26 cellular contexts compared by ENCODE assay signal in genomic region chr1:25190260-25190659, GRCh38. TPM values are rescaled to one million over a fixed set of nuclear protein-coding genes. Genes with fewer than 3 reads are reported as not detected.
DNase-seq lines count a peak whose midpoint lies in the region; ATAC-seq, FAIRE-seq and TF ChIP-seq lines count a peak whose summit lies in the region.
"Had no signal": no experiment of that assay in that cellular context is flagged by ENCODE, and none has a peak within 500 bp of the region (broad histone marks: within the 10 kb centered on the region; RNA-seq: fewer than 3 reads in every experiment).

No MANE protein-coding gene starts in this region.

- POLR2A ChIA-PET in HEK293 (lab: Yijun Ruan, JAX) = no interaction called here
- POLR2A ChIA-PET in GM12878 (lab: Charles Lee) = interaction anchor here (0.7 kb wide), 1 partner anchor 213 kb away, joined by 4 read pairs; no protein-coding TSS in a partner anchor
- POLR2A ChIA-PET in activated CD4-positive, alpha-beta memory T cell treated with anti-CD3 and anti-CD28 coated beads for 36 hours (lab: Charles Lee) = no interaction called here

- WGBS in GM12878 (ENCODE audit: insufficient coverage, insufficient replicate concordance, low lambda C conversion rate, missing lambda C conversion rate) = 18% methylated on average over 2 of the region's 2 CpGs

- peak; percentile 52 for FAIRE-seq in GM12878 (lab: Jason Lieb, UNC)
- FAIRE-seq: A549, GM12891, GM19239 had no signal

- no peaks in the 10 kb centered on the region for H3K36me3 Mint-ChIP-seq in activated CD4-positive, alpha-beta memory T cell treated with anti-CD3 and anti-CD28 coated beads for 36 hours
- no peaks in the 10 kb centered on the region for H3K36me3 Mint-ChIP-seq in activated CD8-positive, alpha-beta memory T cell treated with anti-CD3 and anti-CD28 coated beads, Interleukin-2, amount 10 ng/mL, durations not matched to agents 7 days and 5 days
- H3K36me3 Mint-ChIP-seq: CD14-positive monocyte; CD4-positive, alpha-beta memory T cell; CD4-positive, CD25-positive, alpha-beta regulatory T cell; CD8-positive, alpha-beta memory T cell had no signal

- in situ Hi-C loops in GM12878 (cut with MboI) = no loop called here

- no peaks in the 10 kb centered on the region for H3K9me3 ChIP-seq in HEK293 (ENCODE audit: control insufficient read depth, insufficient read depth, low read depth, low read length)
- no peaks in the 10 kb centered on the region for H3K9me3 ChIP-seq in GM12878 (replicated peaks; ENCODE audit: control insufficient read depth, insufficient read depth, low read length)
- H3K9me3 ChIP-seq in osteoblast (ENCODE audit: low read depth, low read length) = no peaks in the 10 kb centered on the region
- H3K9me3 ChIP-seq: A549, BE2C, BLaER1 had no signal

- H3K27me3 Mint-ChIP-seq in activated CD4-positive, alpha-beta memory T cell treated with anti-CD3 and anti-CD28 coated beads for 36 hours = peaks cover 6% of the 10 kb centered on the region
- peaks cover 15% of the 10 kb centered on the region for H3K27me3 Mint-ChIP-seq in activated CD8-positive, alpha-beta memory T cell treated with anti-CD3 and anti-CD28 coated beads, Interleukin-2, amount 10 ng/mL, durations not matched to agents 7 days and 5 days

- H3K79me2 ChIP-seq in GM12878 (ENCODE audit: control insufficient read depth, insufficient read depth, low read length) (no peaks in the 10 kb centered on the region), osteoblast (ENCODE audit: insufficient read depth, low read length) (no peaks in the 10 kb centered on the region)

- H3K4me3 ChIP-seq in HEK293 (ENCODE audit: low read depth, low read length) = no peak overlapping the region
- H3K4me3 ChIP-seq in GM12878 = no peak overlapping the region
- H3K4me3 ChIP-seq in osteoblast (ENCODE audit: insufficient read depth, low read length) = no peak overlapping the region
- H3K4me3 ChIP-seq: A549, BLaER1 had no signal

- CTCF ChIA-PET in HEK293 (lab: Yijun Ruan, JAX) = interaction anchor here (0.9 to 2.3 kb wide), 3 partner anchors 13 to 90 kb away, joined by 3 to 10 read pairs (median 4); no protein-coding TSS in a partner anchor
- CTCF ChIA-PET in GM12878 (lab: Yijun Ruan, JAX) = interaction anchor here (1.0 to 1.5 kb wide), 4 partner anchors 10 to 63 kb away, joined by 3 to 14 read pairs (median 4); no protein-coding TSS in a partner anchor
- CTCF ChIA-PET in activated CD4-positive, alpha-beta memory T cell treated with anti-CD3 and anti-CD28 coated beads for 36 hours (lab: Charles Lee) = interaction anchor here (0.8 to 1.2 kb wide), 3 partner anchors 42 to 355 kb away, joined by 3 read pairs; no protein-coding TSS in a partner anchor
- CTCF ChIA-PET in activated CD8-positive, alpha-beta memory T cell treated with anti-CD3 and anti-CD28 coated beads, Interleukin-2, amount 10 ng/mL, durations not matched to agents 7 days and 5 days (lab: Charles Lee) = interaction anchor here (0.7 to 1.0 kb wide), 2 partner anchors 12 to 18 kb away, joined by 3 read pairs; no protein-coding TSS in a partner anchor

- no peaks in the 10 kb centered on the region for H3K4me1 Mint-ChIP-seq in activated CD4-positive, alpha-beta memory T cell treated with anti-CD3 and anti-CD28 coated beads for 36 hours (ENCODE audit: low read depth)
- no peaks in the 10 kb centered on the region for H3K4me1 Mint-ChIP-seq in activated CD8-positive, alpha-beta memory T cell treated with anti-CD3 and anti-CD28 coated beads, Interleukin-2, amount 10 ng/mL, durations not matched to agents 7 days and 5 days
- H3K4me1 Mint-ChIP-seq: CD8-positive, alpha-beta memory T cell had no signal

- TF ChIP-seq CTCF in HEK293 (tag by site-specific recombination; IDR thresholded peaks at IDR 0.05) (no peak), GM12878 (IDR thresholded peaks at IDR 0.05 in 2 of 3, conservative IDR thresholded peaks at IDR 0.05 in 1 of 3; ENCODE audit: control insufficient read depth in 2 of 3, extremely low read depth in 1 of 3, insufficient read depth in 1 of 3, low read depth in 3 of 3, low read length in 3 of 3) (no peak), osteoblast (IDR thresholded peaks at IDR 0.05; ENCODE audit: extremely low read depth, low read depth, low read length) (no peak)

- no TSS peak for BruUV-seq in GM12878 (replicated peaks; lab: Mats Ljungman, UMichigan)

- H3K4me3 Mint-ChIP-seq in activated CD4-positive, alpha-beta memory T cell treated with anti-CD3 and anti-CD28 coated beads for 36 hours = no peak overlapping the region
- H3K4me3 Mint-ChIP-seq in activated CD8-positive, alpha-beta memory T cell treated with anti-CD3 and anti-CD28 coated beads, Interleukin-2, amount 10 ng/mL, durations not matched to agents 7 days and 5 days = no peak overlapping the region
- H3K4me3 Mint-ChIP-seq: CD14-positive monocyte; CD4-positive, alpha-beta memory T cell; CD4-positive, CD25-positive, alpha-beta regulatory T cell; CD8-positive, alpha-beta memory T cell had no signal

- no peak overlapping the region for H3K4me2 ChIP-seq in GM12878 (ENCODE audit: control insufficient read depth, insufficient read depth)
- H3K4me2 ChIP-seq in osteoblast (ENCODE audit: insufficient read depth, low read length) = no peak overlapping the region
- H3K4me2 ChIP-seq: A549, BLaER1 had no signal

- H3K36me3 ChIP-seq in HEK293 (ENCODE audit: control insufficient read depth in 2 of 2, insufficient read depth in 1 of 2, low read length in 2 of 2) (no peaks in the 10 kb centered on the region), GM12878 (ENCODE audit: control insufficient read depth in 2 of 2, insufficient read depth in 2 of 2, low read length in 1 of 2) (no peaks in the 10 kb centered on the region), osteoblast (ENCODE audit: insufficient read depth, low read length) (no peaks in the 10 kb centered on the region)
- H3K36me3 ChIP-seq: BE2C, BLaER1 had no signal

- H3K27me3 ChIP-seq in GM12878 (replicated peaks in 1 of 2; ENCODE audit: control insufficient read depth in 2 of 2, insufficient read depth in 2 of 2, low read length in 1 of 2) = peaks cover 0 to 4% of the 10 kb centered on the region in 2 experiments; a peak in 3 of 4 replicates
- peaks cover 14% of the 10 kb centered on the region for H3K27me3 ChIP-seq in osteoblast (ENCODE audit: insufficient read depth, low read length)
- H3K27me3 ChIP-seq: BE2C had no signal

- no peaks in the 10 kb centered on the region for H4K20me1 ChIP-seq in GM12878 (ENCODE audit: control insufficient read depth, insufficient read depth)
- H4K20me1 ChIP-seq in osteoblast (ENCODE audit: insufficient read depth, low read length) = no peaks in the 10 kb centered on the region
- H4K20me1 ChIP-seq: BLaER1 had no signal

- intact Hi-C loops in GM12878 (cut with micrococcal nuclease; ENCODE audit: unreplicated experiment) = no loop called here
- intact Hi-C loops in activated CD4-positive, alpha-beta memory T cell treated with anti-CD3 and anti-CD28 coated beads for 36 hours (cut with micrococcal nuclease) = loop anchor here (10.0 kb wide), 1 partner anchor 75 kb away; no protein-coding TSS in a partner anchor

- no peak for TF ChIP-seq EP300 in GM12878 (IDR thresholded peaks at IDR 0.05; ENCODE audit: borderline replicate concordance in 1 of 2, control insufficient read depth in 1 of 2, low read depth in 2 of 2, low read length in 2 of 2)

- DNase-seq in DMS79 (lab: John Stamatoyannopoulos, UW) (peak; percentile 4), DMS79 treated with DMSO at 0.1 percent for 48 hours (lab: John Stamatoyannopoulos, UW) (no peak), GM12878 (ENCODE audit: low read depth, low spot score) (no peak), osteoblast (ENCODE audit: insufficient read length, low spot score, missing footprints) (peak; percentile 76)
- DNase-seq in activated CD4-positive, alpha-beta memory T cell treated with anti-CD3 and anti-CD28 coated beads for 36 hours = no peak
- DNase-seq in activated CD8-positive, alpha-beta memory T cell treated with anti-CD3 and anti-CD28 coated beads, Interleukin-2, amount 10 ng/mL, durations not matched to agents 7 days and 5 days = no peak
- DNase-seq: AML-193; BE2C; C1 segment of cervical spinal cord; CD4-positive, alpha-beta memory T cell; CD4-positive, CD25-positive, alpha-beta regulatory T cell; CD8-positive, alpha-beta memory T cell; COR-L47; DMS 273 treated with DMSO at 0.1 percent for 48 hours; DMS153; DMS53; DND-41; EL; GDM1 had no signal

- no peak overlapping the region for H3K27ac ChIP-seq in HEK293 (ENCODE audit: extremely low read depth, low read depth, low read length)
- no peak overlapping the region for H3K27ac ChIP-seq in GM12878 (ENCODE audit: control insufficient read depth, insufficient read depth)
- H3K27ac ChIP-seq in osteoblast (ENCODE audit: low read depth, low read length) = no peak overlapping the region
- H3K27ac ChIP-seq: 22Rv1, A549, BLaER1 had no signal

- no peaks in the 10 kb centered on the region for H3K9me3 Mint-ChIP-seq in activated CD4-positive, alpha-beta memory T cell treated with anti-CD3 and anti-CD28 coated beads for 36 hours
- no peaks in the 10 kb centered on the region for H3K9me3 Mint-ChIP-seq in activated CD8-positive, alpha-beta memory T cell treated with anti-CD3 and anti-CD28 coated beads, Interleukin-2, amount 10 ng/mL, durations not matched to agents 7 days and 5 days (ENCODE audit: low read depth)
- H3K9me3 Mint-ChIP-seq: CD14-positive monocyte; CD4-positive, alpha-beta memory T cell; CD4-positive, CD25-positive, alpha-beta regulatory T cell had no signal

- TF ChIP-seq POLR2A in GM12878 (IDR thresholded peaks at IDR 0.05; ENCODE audit: low read depth, low read length) = no peak

- H2AFZ ChIP-seq in GM12878 (ENCODE audit: control insufficient read depth, low read depth, low read length) (no peak overlapping the region), osteoblast (ENCODE audit: low read length) (no peak overlapping the region)

- TF ChIP-seq RAD21 in GM12878 (IDR thresholded peaks at IDR 0.05; ENCODE audit: insufficient read depth, low read depth, low read length) = no peak

- RAD21 ChIA-PET in GM12878 (lab: Charles Lee; ENCODE audit: unreplicated experiment) = interaction anchor here (1.4 kb wide), 1 partner anchor 13 kb away, joined by 4 read pairs; no protein-coding TSS in a partner anchor

- peak; percentile 54 for ATAC-seq in GM12878
- ATAC-seq in activated CD8-positive, alpha-beta memory T cell treated with anti-CD3 and anti-CD28 coated beads, Interleukin-2, amount 10 ng/mL, durations not matched to agents 7 days and 5 days = no peak
- ATAC-seq: A549 had no signal

- no peak overlapping the region for H3K9ac ChIP-seq in GM12878 (ENCODE audit: control insufficient read depth, insufficient read depth, low read length)
- H3K9ac ChIP-seq: BLaER1 had no signal

- H3K4me1 ChIP-seq in HEK293 (ENCODE audit: control insufficient read depth, insufficient read depth, low read length) = no peaks in the 10 kb centered on the region
- no peaks in the 10 kb centered on the region for H3K4me1 ChIP-seq in GM12878 (ENCODE audit: control insufficient read depth, insufficient read depth, low read length)
- H3K4me1 ChIP-seq in osteoblast (ENCODE audit: insufficient read depth, low read length) = no peaks in the 10 kb centered on the region
- H3K4me1 ChIP-seq: A549, BE2C, BLaER1 had no signal

- SMC1A ChIA-PET in GM12878 (lab: Charles Lee; ENCODE audit: uncharacterized antibody, unreplicated experiment) = no interaction called here

- H3K27ac Mint-ChIP-seq in activated CD4-positive, alpha-beta memory T cell treated with anti-CD3 and anti-CD28 coated beads for 36 hours = no peak overlapping the region
- no peak overlapping the region for H3K27ac Mint-ChIP-seq in activated CD8-positive, alpha-beta memory T cell treated with anti-CD3 and anti-CD28 coated beads, Interleukin-2, amount 10 ng/mL, durations not matched to agents 7 days and 5 days
- H3K27ac Mint-ChIP-seq: CD4-positive, alpha-beta memory T cell; CD4-positive, CD25-positive, alpha-beta regulatory T cell had no signal

RNA-seq across cellular contexts. Expression of gene SYF2, which starts 42.0 kb away (rescaled TPM):
- total RNA-seq in GM12878 (2013; cell fraction: nucleolus; rRNA removed) = 15.0 and 17.3 TPM in 2 replicates
- 31.9 and 38.5 TPM in 2 replicates for total RNA-seq in GM12878 (2014; rRNA removed)
- total RNA-seq in GM12878 (2014; rRNA removed; fragmentation: Illumina TruSeq; extraction: Trizol) = 62.1 and 62.6 TPM in 2 replicates
- total RNA-seq in GM12878 (2021) = 29.2 and 30.0 TPM in 2 replicates
- 34.2 TPM for polyA plus RNA-seq in GM12878 (2011; ENCODE audit: low read depth)
- 49.2 and 80.1 TPM in 2 replicates for polyA plus RNA-seq in GM12878 (2011; rRNA removed)
- polyA plus RNA-seq in GM12878 (2011; cell fraction: cytosol; rRNA removed) = 12.1 and 13.2 TPM in 2 replicates
- polyA plus RNA-seq in GM12878 (2011; cell fraction: nucleus; rRNA removed) = 12.5 and 12.6 TPM in 2 replicates
- 68.3 and 73.1 TPM in 2 replicates for polyA plus RNA-seq in GM12878 (2012)
- 70.5 and 76.8 TPM in 2 replicates for polyA plus RNA-seq in GM12878 (2014; fragmentation: Illumina TruSeq; extraction: Trizol)
- polyA plus RNA-seq in GM12878 (2014; fragmentation: Nextera tagmentation; extraction: Ambion mirVana) = 10 to 100 TPM; 20.3 to 31.3 TPM
- polyA plus RNA-seq in GM12878 (2014; rRNA removed) = 32.9 and 38.0 TPM in 2 replicates
- 10 to 100 TPM; 34.8 to 35.8 TPM for polyA plus RNA-seq in GM12878 (2016; fragmentation: Nextera tagmentation; extraction: Ambion mirVana)
- 8.5 and 10.7 TPM in 2 replicates for polyA minus RNA-seq in GM12878 (2011; rRNA and poly(A)+ RNA removed)
- 3.2 and 5.9 TPM in 2 replicates for polyA minus RNA-seq in GM12878 (2011; cell fraction: cytosol; rRNA and poly(A)+ RNA removed)
- 6.4 and 12.8 TPM in 2 replicates for polyA minus RNA-seq in GM12878 (2011; cell fraction: nucleus; rRNA and poly(A)+ RNA removed)
- total RNA-seq in osteoblast = 39.4 and 41.5 TPM in 2 replicates
- total RNA-seq in activated CD4-positive, alpha-beta memory T cell treated with anti-CD3 and anti-CD28 coated beads for 36 hours = 10 to 100 TPM; 45.1 to 45.6 TPM
- 10 to 100 TPM; 33.0 to 33.8 TPM for total RNA-seq in activated CD8-positive, alpha-beta memory T cell treated with anti-CD3 and anti-CD28 coated beads, Interleukin-2, amount 10 ng/mL, durations not matched to agents 7 days and 5 days

RNA-seq across cellular contexts. Expression of gene RSRP1, which starts 57.0 kb away (rescaled TPM):
- total RNA-seq in GM12878 (2013; cell fraction: nucleolus; rRNA removed) = 479 and 538 TPM in 2 replicates
- total RNA-seq in GM12878 (2014; rRNA removed) = 72.1 and 84.6 TPM in 2 replicates
- total RNA-seq in GM12878 (2014; rRNA removed; fragmentation: Illumina TruSeq; extraction: Trizol) = 114 and 115 TPM in 2 replicates
- 67.4 and 78.2 TPM in 2 replicates for total RNA-seq in GM12878 (2021)
- 90.1 TPM for polyA plus RNA-seq in GM12878 (2011; ENCODE audit: low read depth)
- 128 and 232 TPM in 2 replicates for polyA plus RNA-seq in GM12878 (2011; rRNA removed)
- 69.9 and 105 TPM in 2 replicates for polyA plus RNA-seq in GM12878 (2011; cell fraction: cytosol; rRNA removed)
- polyA plus RNA-seq in GM12878 (2011; cell fraction: nucleus; rRNA removed) = 436 and 505 TPM in 2 replicates
- 121 and 150 TPM in 2 replicates for polyA plus RNA-seq in GM12878 (2012)
- polyA plus RNA-seq in GM12878 (2014; fragmentation: Illumina TruSeq; extraction: Trizol) = 88.5 and 118 TPM in 2 replicates
- 10 to 100 TPM; 23.5 to 48.3 TPM for polyA plus RNA-seq in GM12878 (2014; fragmentation: Nextera tagmentation; extraction: Ambion mirVana)
- 103 and 125 TPM in 2 replicates for polyA plus RNA-seq in GM12878 (2014; rRNA removed)
- 10 to 100 TPM; 91.5 to 99.1 TPM for polyA plus RNA-seq in GM12878 (2016; fragmentation: Nextera tagmentation; extraction: Ambion mirVana)
- polyA minus RNA-seq in GM12878 (2011; rRNA and poly(A)+ RNA removed) = 72.9 and 96.0 TPM in 2 replicates
- polyA minus RNA-seq in GM12878 (2011; cell fraction: cytosol; rRNA and poly(A)+ RNA removed) = 36.5 and 49.1 TPM in 2 replicates
- polyA minus RNA-seq in GM12878 (2011; cell fraction: nucleus; rRNA and poly(A)+ RNA removed) = 150 and 177 TPM in 2 replicates
- 102 and 103 TPM in 2 replicates for total RNA-seq in osteoblast
- 100 to 1,000 TPM; 123 to 143 TPM for total RNA-seq in activated CD4-positive, alpha-beta memory T cell treated with anti-CD3 and anti-CD28 coated beads for 36 hours
- 100 to 1,000 TPM; 160 to 240 TPM for total RNA-seq in activated CD8-positive, alpha-beta memory T cell treated with anti-CD3 and anti-CD28 coated beads, Interleukin-2, amount 10 ng/mL, durations not matched to agents 7 days and 5 days

Comparison
In these comparisons a context has a peak if more than half of its experiments do, and no peak if none do; other contexts are left out.
1. DNase-seq: peak in DMS79 (single experiment) and osteoblast (single experiment); none in DMS79 treated with DMSO at 0.1 percent for 48 hours (single experiment), GM12878 (single experiment), activated CD4-positive, alpha-beta memory T cell treated with anti-CD3 and anti-CD28 coated beads for 36 hours (single experiment) and activated CD8-positive, alpha-beta memory T cell treated with anti-CD3 and anti-CD28 coated beads, Interleukin-2, amount 10 ng/mL, durations not matched to agents 7 days and 5 days (single experiment).